Comparison of ENCODE assay signal across 1 cellular context in the genomic region with DNA sequence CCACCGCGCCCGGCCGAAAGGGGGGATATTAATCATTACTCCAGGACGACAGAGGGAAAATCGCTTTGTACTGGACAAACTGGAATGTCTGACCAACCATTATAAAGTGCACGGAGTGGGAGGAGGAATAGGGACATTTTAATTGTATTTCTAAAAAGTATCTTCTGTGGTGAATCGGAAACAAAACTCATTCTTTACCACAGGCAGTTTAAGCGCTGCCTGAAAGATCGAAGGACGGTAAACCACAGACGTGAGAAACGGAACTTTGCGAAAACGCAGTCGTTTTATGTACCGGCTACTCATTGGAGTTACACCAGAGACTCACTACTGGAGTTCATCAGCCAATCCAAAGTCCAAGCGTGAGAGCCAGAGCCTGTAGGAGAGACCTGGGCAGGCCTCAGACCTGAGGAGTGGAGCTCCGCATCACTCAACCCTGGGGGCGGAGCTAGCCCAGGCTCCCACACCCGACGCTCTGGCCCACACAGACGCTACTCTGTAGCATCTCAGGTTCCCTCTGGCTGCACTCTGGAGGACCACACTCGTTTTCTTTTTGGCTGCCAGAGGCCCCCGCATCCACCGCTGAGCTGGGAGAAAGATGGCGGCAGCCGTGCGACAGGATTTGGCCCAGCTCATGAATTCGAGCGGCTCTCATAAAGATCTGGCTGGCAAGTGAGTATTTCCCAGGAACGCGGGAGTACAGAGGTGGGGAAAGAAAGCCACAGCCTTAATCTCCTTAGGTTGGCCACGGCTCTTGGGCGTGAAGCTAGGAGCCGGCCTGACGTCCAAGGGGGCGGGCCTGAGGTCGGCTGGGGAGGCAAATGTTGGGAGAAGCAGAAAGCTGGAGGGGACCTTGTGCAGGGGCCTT.
TF ChIP-seq lines count a peak whose summit lies in the region.

Gene COPS4 (plus strand): TSS at position 554 of the 865 bp plus-strand sequence. CDS start 42 bp downstream, at position 596.

TF ChIP-seq in HepG2, 621 proteins besides CTCF, POLR2A, EP300 and RAD21 (continued from another document and continues in another):
- TF ChIP-seq, protein P1, sequence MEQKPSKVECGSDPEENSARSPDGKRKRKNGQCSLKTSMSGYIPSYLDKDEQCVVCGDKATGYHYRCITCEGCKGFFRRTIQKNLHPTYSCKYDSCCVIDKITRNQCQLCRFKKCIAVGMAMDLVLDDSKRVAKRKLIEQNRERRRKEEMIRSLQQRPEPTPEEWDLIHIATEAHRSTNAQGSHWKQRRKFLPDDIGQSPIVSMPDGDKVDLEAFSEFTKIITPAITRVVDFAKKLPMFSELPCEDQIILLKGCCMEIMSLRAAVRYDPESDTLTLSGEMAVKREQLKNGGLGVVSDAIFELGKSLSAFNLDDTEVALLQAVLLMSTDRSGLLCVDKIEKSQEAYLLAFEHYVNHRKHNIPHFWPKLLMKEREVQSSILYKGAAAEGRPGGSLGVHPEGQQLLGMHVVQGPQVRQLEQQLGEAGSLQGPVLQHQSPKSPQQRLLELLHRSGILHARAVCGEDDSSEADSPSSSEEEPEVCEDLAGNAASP (CRISPR knock-in tag; IDR thresholded peaks at IDR 0.05; ENCODE audit: borderline replicate concordance) = peak; percentile 46; the same call in 1 of the 2 replicates
- TF ChIP-seq RXRB (CRISPR knock-in tag; IDR thresholded peaks at IDR 0.05; ENCODE audit: borderline replicate concordance) (peak; percentile 70; the same call in 1 of the 2 replicates), ZNF367 (CRISPR knock-in tag; IDR thresholded peaks at IDR 0.05; ENCODE audit: borderline replicate concordance) (no peak), KDM1A (CRISPR knock-in tag; IDR thresholded peaks at IDR 0.05) (no peak; the same call in 1 of the 2 replicates), ZNF761 (CRISPR knock-in tag; conservative IDR thresholded peaks at IDR 0.05) (peak; percentile 94; the same call in 1 of the 2 replicates), AGO2 (optimal IDR thresholded peaks at IDR 0.05; ENCODE audit: low read depth, low read length) (no peak), CHD4 (IDR thresholded peaks at IDR 0.05; ENCODE audit: borderline replicate concordance, low read length) (no peak; the same call in 1 of the 2 replicates), KAT8 (CRISPR knock-in tag; IDR thresholded peaks at IDR 0.05) (peak; percentile 97), ZNF256 (CRISPR knock-in tag; conservative IDR thresholded peaks at IDR 0.05) (no peak), GZF1 (CRISPR knock-in tag; IDR thresholded peaks at IDR 0.05) (no peak), ZNF33A (CRISPR knock-in tag; IDR thresholded peaks at IDR 0.05; ENCODE audit: borderline replicate concordance) (no peak), ZSCAN21 (CRISPR knock-in tag; IDR thresholded peaks at IDR 0.05; ENCODE audit: borderline replicate concordance) (peak; percentile 35; the same call in 1 of the 2 replicates), ZBTB40 (IDR thresholded peaks at IDR 0.05) (no peak), ZBTB40 (CRISPR knock-in tag; IDR thresholded peaks at IDR 0.05) (no peak; the same call in 1 of the 2 replicates), FOXO1 (CRISPR knock-in tag; IDR thresholded peaks at IDR 0.05) (peak; percentile 7; the same call in 1 of the 2 replicates), ZNF484 (CRISPR knock-in tag; IDR thresholded peaks at IDR 0.05; ENCODE audit: borderline replicate concordance, low read depth) (no peak), ERF (CRISPR knock-in tag; IDR thresholded peaks at IDR 0.05) (peak; percentile 82), ZNF609 (CRISPR knock-in tag; IDR thresholded peaks at IDR 0.05; ENCODE audit: borderline replicate concordance) (no peak; the same call in 1 of the 2 replicates), ZNF24 (IDR thresholded peaks at IDR 0.05) (no peak), SKI (IDR thresholded peaks at IDR 0.05; ENCODE audit: partially characterized antibody) (peak; percentile 84), ZNF281 (CRISPR knock-in tag; IDR thresholded peaks at IDR 0.05; ENCODE audit: borderline replicate concordance) (no peak; the same call in 1 of the 2 replicates), ZNF263 (CRISPR knock-in tag; IDR thresholded peaks at IDR 0.05) (peak; percentile 12; the same call in 1 of the 2 replicates), SETDB1 (CRISPR knock-in tag; IDR thresholded peaks at IDR 0.05; ENCODE audit: borderline replicate concordance) (peak; percentile 21; the same call in 1 of the 2 replicates), MBNL3 (CRISPR knock-in tag; conservative IDR thresholded peaks at IDR 0.05) (no peak), FOXC1 (CRISPR knock-in tag; IDR thresholded peaks at IDR 0.05; ENCODE audit: borderline replicate concordance) (no peak; the same call in 1 of the 2 replicates), NAIF1 (CRISPR knock-in tag; IDR thresholded peaks at IDR 0.05; ENCODE audit: borderline replicate concordance) (peak; percentile 93), ARID3A (IDR thresholded peaks at IDR 0.05; ENCODE audit: low read depth, low read length) (peak; percentile 53; the same call in 1 of the 2 replicates), ZNF619 (CRISPR knock-in tag; IDR thresholded peaks at IDR 0.05) (0 out of 2 replicates have a peak, but pooled peaks have one; percentile 25)
- TF ChIP-seq, protein P2, sequence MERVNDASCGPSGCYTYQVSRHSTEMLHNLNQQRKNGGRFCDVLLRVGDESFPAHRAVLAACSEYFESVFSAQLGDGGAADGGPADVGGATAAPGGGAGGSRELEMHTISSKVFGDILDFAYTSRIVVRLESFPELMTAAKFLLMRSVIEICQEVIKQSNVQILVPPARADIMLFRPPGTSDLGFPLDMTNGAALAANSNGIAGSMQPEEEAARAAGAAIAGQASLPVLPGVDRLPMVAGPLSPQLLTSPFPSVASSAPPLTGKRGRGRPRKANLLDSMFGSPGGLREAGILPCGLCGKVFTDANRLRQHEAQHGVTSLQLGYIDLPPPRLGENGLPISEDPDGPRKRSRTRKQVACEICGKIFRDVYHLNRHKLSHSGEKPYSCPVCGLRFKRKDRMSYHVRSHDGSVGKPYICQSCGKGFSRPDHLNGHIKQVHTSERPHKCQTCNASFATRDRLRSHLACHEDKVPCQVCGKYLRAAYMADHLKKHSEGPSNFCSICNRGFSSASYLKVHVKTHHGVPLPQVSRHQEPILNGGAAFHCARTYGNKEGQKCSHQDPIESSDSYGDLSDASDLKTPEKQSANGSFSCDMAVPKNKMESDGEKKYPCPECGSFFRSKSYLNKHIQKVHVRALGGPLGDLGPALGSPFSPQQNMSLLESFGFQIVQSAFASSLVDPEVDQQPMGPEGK (CRISPR knock-in tag; IDR thresholded peaks at IDR 0.05) = peak; percentile 46
